ENCODE assay signal across 1 cellular context in the genomic region with DNA sequence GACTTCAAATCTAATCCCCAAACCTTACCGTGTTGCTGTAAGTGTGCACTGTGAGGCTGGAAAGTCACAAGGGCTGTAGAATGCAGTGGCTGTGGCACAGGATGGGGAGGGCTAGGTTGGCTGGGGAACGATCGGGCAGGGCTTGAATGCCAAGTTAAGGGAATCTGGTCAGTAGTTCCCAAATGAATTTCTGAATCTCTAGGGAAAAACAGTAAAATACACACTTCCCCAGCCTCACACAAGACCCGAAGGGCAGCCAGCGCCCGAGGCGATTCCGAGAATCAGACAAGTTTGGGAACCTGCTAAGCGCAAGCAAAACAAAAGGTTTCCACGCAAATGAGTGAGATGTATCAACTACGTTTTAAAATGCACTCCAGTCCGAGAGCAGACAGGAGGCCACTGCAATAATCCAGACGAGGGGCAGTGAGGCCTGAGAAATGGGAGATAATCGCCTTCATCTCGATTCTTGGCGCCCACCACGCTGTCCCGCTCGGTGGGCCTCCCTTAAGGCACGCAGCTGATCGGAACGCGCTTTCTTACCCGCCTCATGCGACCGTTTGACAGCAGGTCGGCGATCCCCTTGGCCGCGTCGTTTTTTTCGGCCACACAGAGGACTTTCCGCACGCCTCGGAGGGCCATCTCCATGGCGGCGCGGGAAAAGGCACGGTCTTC.
TF ChIP-seq lines count a peak whose summit lies in the region.

No MANE protein-coding gene starts in this region.

TF ChIP-seq in GM23338, 12 proteins besides CTCF, POLR2A, EP300 and RAD21:
- TF ChIP-seq EZH2phosphoT487 (IDR thresholded peaks at IDR 0.05; ENCODE audit: unreplicated experiment) (no peak), ZNF331 (CRISPR knock-in tag; IDR thresholded peaks at IDR 0.05; ENCODE audit: low read depth) (no peak), EZH2 (IDR thresholded peaks at IDR 0.05; ENCODE audit: low read depth, unreplicated experiment) (no peak), JUNB (IDR thresholded peaks at IDR 0.05; ENCODE audit: unreplicated experiment) (no peak), CREB1 (CRISPR knock-in tag; IDR thresholded peaks at IDR 0.05; ENCODE audit: low read depth) (no peak)
- TF ChIP-seq, protein P1, sequence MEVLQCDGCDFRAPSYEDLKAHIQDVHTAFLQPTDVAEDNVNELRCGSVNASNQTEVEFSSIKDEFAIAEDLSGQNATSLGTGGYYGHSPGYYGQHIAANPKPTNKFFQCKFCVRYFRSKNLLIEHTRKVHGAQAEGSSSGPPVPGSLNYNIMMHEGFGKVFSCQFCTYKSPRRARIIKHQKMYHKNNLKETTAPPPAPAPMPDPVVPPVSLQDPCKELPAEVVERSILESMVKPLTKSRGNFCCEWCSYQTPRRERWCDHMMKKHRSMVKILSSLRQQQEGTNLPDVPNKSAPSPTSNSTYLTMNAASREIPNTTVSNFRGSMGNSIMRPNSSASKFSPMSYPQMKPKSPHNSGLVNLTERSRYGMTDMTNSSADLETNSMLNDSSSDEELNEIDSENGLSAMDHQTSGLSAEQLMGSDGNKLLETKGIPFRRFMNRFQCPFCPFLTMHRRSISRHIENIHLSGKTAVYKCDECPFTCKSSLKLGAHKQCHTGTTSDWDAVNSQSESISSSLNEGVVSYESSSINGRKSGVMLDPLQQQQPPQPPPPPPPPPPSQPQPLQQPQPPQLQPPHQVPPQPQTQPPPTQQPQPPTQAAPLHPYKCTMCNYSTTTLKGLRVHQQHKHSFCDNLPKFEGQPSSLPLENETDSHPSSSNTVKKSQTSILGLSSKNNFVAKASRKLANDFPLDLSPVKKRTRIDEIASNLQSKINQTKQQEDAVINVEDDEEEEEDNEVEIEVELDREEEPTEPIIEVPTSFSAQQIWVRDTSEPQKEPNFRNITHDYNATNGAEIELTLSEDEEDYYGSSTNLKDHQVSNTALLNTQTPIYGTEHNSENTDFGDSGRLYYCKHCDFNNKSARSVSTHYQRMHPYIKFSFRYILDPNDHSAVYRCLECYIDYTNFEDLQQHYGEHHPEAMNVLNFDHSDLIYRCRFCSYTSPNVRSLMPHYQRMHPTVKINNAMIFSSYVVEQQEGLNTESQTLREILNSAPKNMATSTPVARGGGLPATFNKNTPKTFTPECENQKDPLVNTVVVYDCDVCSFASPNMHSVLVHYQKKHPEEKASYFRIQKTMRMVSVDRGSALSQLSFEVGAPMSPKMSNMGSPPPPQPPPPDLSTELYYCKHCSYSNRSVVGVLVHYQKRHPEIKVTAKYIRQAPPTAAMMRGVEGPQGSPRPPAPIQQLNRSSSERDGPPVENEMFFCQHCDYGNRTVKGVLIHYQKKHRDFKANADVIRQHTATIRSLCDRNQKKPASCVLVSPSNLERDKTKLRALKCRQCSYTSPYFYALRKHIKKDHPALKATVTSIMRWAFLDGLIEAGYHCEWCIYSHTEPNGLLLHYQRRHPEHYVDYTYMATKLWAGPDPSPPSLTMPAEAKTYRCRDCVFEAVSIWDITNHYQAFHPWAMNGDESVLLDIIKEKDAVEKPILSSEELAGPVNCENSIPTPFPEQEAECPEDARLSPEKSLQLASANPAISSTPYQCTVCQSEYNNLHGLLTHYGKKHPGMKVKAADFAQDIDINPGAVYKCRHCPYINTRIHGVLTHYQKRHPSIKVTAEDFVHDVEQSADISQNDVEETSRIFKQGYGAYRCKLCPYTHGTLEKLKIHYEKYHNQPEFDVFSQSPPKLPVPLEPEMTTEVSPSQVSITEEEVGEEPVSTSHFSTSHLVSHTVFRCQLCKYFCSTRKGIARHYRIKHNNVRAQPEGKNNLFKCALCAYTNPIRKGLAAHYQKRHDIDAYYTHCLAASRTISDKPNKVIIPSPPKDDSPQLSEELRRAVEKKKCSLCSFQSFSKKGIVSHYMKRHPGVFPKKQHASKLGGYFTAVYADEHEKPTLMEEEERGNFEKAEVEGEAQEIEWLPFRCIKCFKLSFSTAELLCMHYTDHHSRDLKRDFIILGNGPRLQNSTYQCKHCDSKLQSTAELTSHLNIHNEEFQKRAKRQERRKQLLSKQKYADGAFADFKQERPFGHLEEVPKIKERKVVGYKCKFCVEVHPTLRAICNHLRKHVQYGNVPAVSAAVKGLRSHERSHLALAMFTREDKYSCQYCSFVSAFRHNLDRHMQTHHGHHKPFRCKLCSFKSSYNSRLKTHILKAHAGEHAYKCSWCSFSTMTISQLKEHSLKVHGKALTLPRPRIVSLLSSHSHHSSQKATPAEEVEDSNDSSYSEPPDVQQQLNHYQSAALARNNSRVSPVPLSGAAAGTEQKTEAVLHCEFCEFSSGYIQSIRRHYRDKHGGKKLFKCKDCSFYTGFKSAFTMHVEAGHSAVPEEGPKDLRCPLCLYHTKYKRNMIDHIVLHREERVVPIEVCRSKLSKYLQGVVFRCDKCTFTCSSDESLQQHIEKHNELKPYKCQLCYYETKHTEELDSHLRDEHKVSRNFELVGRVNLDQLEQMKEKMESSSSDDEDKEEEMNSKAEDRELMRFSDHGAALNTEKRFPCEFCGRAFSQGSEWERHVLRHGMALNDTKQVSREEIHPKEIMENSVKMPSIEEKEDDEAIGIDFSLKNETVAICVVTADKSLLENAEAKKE (CRISPR knock-in tag; IDR thresholded peaks at IDR 0.05): no peak
